Comparison of ENCODE assay signal across 15 cellular contexts in genomic region chr13:113350065-113350937, GRCh38. TPM values are rescaled to one million over a fixed set of nuclear protein-coding genes. Genes with fewer than 3 reads are reported as not detected.
DNase-seq lines count a peak whose midpoint lies in the region; ATAC-seq and TF ChIP-seq lines count a peak whose summit lies in the region.
"Had no signal": no experiment of that assay in that cellular context is flagged by ENCODE, and none has a peak within 500 bp of the region (broad histone marks: within the 10 kb centered on the region; RNA-seq: fewer than 3 reads in every experiment).

No MANE protein-coding gene starts in this region.

- H3K9me3 ChIP-seq in right atrium auricular region (no peaks in the 10 kb centered on the region), Panc1 (ENCODE audit: control insufficient read depth, insufficient read depth, low read depth, low read length) (no peaks in the 10 kb centered on the region), aorta (ENCODE audit: control insufficient read depth, low read length) (no peaks in the 10 kb centered on the region)
- H3K9me3 ChIP-seq: gastrocnemius medialis had no signal

- POLR2A ChIA-PET in Panc1 (lab: Charles Lee): no interaction called here

- in situ Hi-C loops in Panc1 (cut with HindIII; ENCODE audit: low pct_unique_long_range_greater_than_20kb, low sequenced_read_pairs): no loop called here

- CTCF ChIA-PET in Panc1 (lab: Charles Lee): no interaction called here

- ATAC-seq in Right ventricle myocardium inferior (peak; percentile 31), Panc1 (peak; percentile 71; the same call in 1 of the 2 replicates), aorta (ENCODE audit: low FRiP score) (peak; percentile 11), GM18519 (IDR thresholded peaks at IDR 0.05; ENCODE audit: low FRiP score, unreplicated experiment) (no peak), GM19023 (IDR thresholded peaks at IDR 0.05; ENCODE audit: unreplicated experiment) (no peak), GM18517 (IDR thresholded peaks at IDR 0.05; ENCODE audit: unreplicated experiment) (no peak)
- ATAC-seq: activated T-helper 17 cell treated with anti-CD3 and anti-CD28 coated beads, Interleukin-2, amount 50 U/mL, for 72 hours had no signal

- H3K4me3 ChIP-seq in right atrium auricular region (no peak overlapping the region), Panc1 (ENCODE audit: low read depth in 2 of 2, low read length in 2 of 2) (no peak overlapping the region), aorta (ENCODE audit: low read length in 2 of 2) (no peak overlapping the region)
- H3K4me3 ChIP-seq: gastrocnemius medialis had no signal

- H3K27me3 ChIP-seq in right atrium auricular region (no peaks in the 10 kb centered on the region), Panc1 (ENCODE audit: control insufficient read depth, insufficient read depth, low read length) (no peaks in the 10 kb centered on the region), aorta (ENCODE audit: control insufficient read depth in 1 of 2, insufficient read depth in 2 of 2, low read length in 1 of 2) (no peaks in the 10 kb centered on the region)
- H3K27me3 ChIP-seq: gastrocnemius medialis had no signal

- TF ChIP-seq CTCF in right atrium auricular region (IDR thresholded peaks at IDR 0.05) (no peak), Panc1 (IDR thresholded peaks at IDR 0.05) (no peak)

- intact Hi-C loops in Right ventricle myocardium inferior (cut with DNase I) (no loop called here), Panc1 (cut with micrococcal nuclease; ENCODE audit: unreplicated experiment) (no loop called here), aorta (cut with DNase I) (no loop called here)

- no peak for DNase-seq in Right ventricle myocardium inferior (ENCODE audit: missing footprints)
- DNase-seq in right atrium auricular region (ENCODE audit: low spot score): no peak
- no peak for DNase-seq in Panc1 (ENCODE audit: low read depth, low spot score)
- DNase-seq in islet precursor cell: peak; percentile 83
- peak; percentile 33 to 65 for DNase-seq in aorta
- DNase-seq: activated CD4-positive, alpha-beta T cell treated with anti-CD3 and anti-CD28 coated beads, Interleukin-2, amount 10 ng/mL, durations not matched to agents 7 days and 5 days; effector CD4-positive, alpha-beta T cell; gastrocnemius medialis; NCI-H1930; stimulated activated CD4-positive, alpha-beta T cell treated with anti-CD3 and anti-CD28 coated beads, Interleukin-4, amount 100 ng/mL, for 4 hours had no signal

- no TSS peak for BruUV-seq in Panc1 (replicated peaks; lab: Mats Ljungman, UMichigan)

- H3K36me3 ChIP-seq in right atrium auricular region: no peaks in the 10 kb centered on the region
- H3K36me3 ChIP-seq in Panc1 (ENCODE audit: control insufficient read depth, insufficient read depth, low read length): no peaks in the 10 kb centered on the region
- H3K36me3 ChIP-seq in aorta (ENCODE audit: control insufficient read depth in 1 of 2, insufficient read depth in 2 of 2, low read length in 1 of 2): no peaks in the 10 kb centered on the region

- H3K4me1 ChIP-seq in right atrium auricular region: no peaks in the 10 kb centered on the region
- H3K4me1 ChIP-seq in Panc1 (ENCODE audit: control insufficient read depth, insufficient read depth, low read length): no peaks in the 10 kb centered on the region; the same call in 1 of the 2 replicates
- H3K4me1 ChIP-seq in aorta (ENCODE audit: control insufficient read depth in 1 of 2, insufficient read depth in 2 of 2, low read length in 2 of 2): no peaks in the 10 kb centered on the region

- H3K27ac ChIP-seq in right atrium auricular region (no peak overlapping the region), Panc1 (ENCODE audit: low read length) (no peak overlapping the region), aorta (ENCODE audit: low read depth in 1 of 2, low read length in 2 of 2) (no peak overlapping the region)

- WGBS in aorta, 2 donors: 82 to 83% methylated on average over 31 to 32 of the region's 32 CpGs

RNA-seq across cellular contexts. Expression of gene GRTP1, which starts 13.6 kb away (rescaled TPM):
- total RNA-seq in Right ventricle myocardium inferior: 1.5 TPM
- 1 to 10 TPM in 1 of 2 donors, under 1 TPM in 1; 0.48 to 2.4 TPM for total RNA-seq in right atrium auricular region
- 4.8 TPM for total RNA-seq in Panc1 (2021; ENCODE audit: unreplicated experiment)
- polyA plus RNA-seq in Panc1 (2012; ENCODE audit: insufficient read length): 9.2 TPM
- 1 to 10 TPM; 2.4 to 4.2 TPM for total RNA-seq in aorta
- 1 to 10 TPM; 3.2 to 9.3 TPM for polyA plus RNA-seq in aorta
- total RNA-seq: B cell had no signal

RNA-seq across cellular contexts. Expression of gene LAMP1, which starts 53.3 kb away (rescaled TPM):
- total RNA-seq in Right ventricle myocardium inferior (104 TPM), right atrium auricular region (10 to 100 TPM; 70.0 to 73.7 TPM), Panc1 (2021; ENCODE audit: unreplicated experiment) (212 TPM), aorta (100 to 1,000 TPM; 185 to 210 TPM)
- 236 TPM for polyA plus RNA-seq in Panc1 (2012; ENCODE audit: insufficient read length)
- polyA plus RNA-seq in aorta: 100 to 1,000 TPM in 1 of 2 donors, 10 to 100 TPM in 1; 97.4 to 150 TPM

Comparison
In these comparisons a context has a peak if more than half of its experiments do, and no peak if none do; other contexts are left out.
1. ATAC-seq: peak in Right ventricle myocardium inferior (single experiment), Panc1 (single experiment) and aorta (single experiment); none in GM18519 (single experiment), GM19023 (single experiment) and GM18517 (single experiment).
2. DNase-seq: peak in islet precursor cell (single experiment) and aorta (2 of 2); none in Right ventricle myocardium inferior (single experiment), right atrium auricular region (single experiment) and Panc1 (single experiment).